27 cellular contexts compared by ENCODE assay signal in genomic region chr18:60506190-60506589, GRCh38.
"Had no signal": no experiment of that assay in that cellular context is flagged by ENCODE, and none has a peak within 500 bp of the region (broad histone marks: within the 10 kb centered on the region; RNA-seq: fewer than 3 reads in every experiment).

No MANE protein-coding gene starts in this region.

- H3K9ac ChIP-seq: neural progenitor cell had no signal

- FAIRE-seq: kidney had no signal

- H3K4me3 ChIP-seq: left ventricle myocardium inferior, lung, neural progenitor cell, ovary, sigmoid colon, smooth muscle cell, stomach, testis, thyroid gland, transverse colon, upper lobe of left lung, vagina had no signal

- H3K4me1 Mint-ChIP-seq: immature natural killer cell; naive B cell; natural killer cell; stimulated activated naive B cell treated with anti-CD40 and anti-IgM and Interleukin-4, amounts not matched to agents 10 μg/mL and 1 μg/mL and 100 μg/mL, for 72 hours had no signal

- H3K27me3 ChIP-seq: neural progenitor cell, ovary, sigmoid colon, stomach, testis, thyroid gland, transverse colon, upper lobe of left lung, vagina had no signal

- H3K27ac ChIP-seq: left ventricle myocardium inferior, neural progenitor cell, ovary, sigmoid colon, stomach, testis, thyroid gland, transverse colon, upper lobe of left lung, vagina had no signal

- H3K9me3 Mint-ChIP-seq: mesothelial cell of epicardium; naive B cell; natural killer cell; nephron progenitor cell; neural progenitor cell; stimulated activated naive B cell treated with anti-CD40 and anti-IgM and Interleukin-4, amounts not matched to agents 10 μg/mL and 1 μg/mL and 100 μg/mL, for 72 hours had no signal

- DNase-seq: hypothalamus; immature natural killer cell; kidney; left ventricle myocardium inferior; mesendoderm; naive B cell; natural killer cell; nephron progenitor cell; ovary; retina; right cardiac atrium; sigmoid colon; stimulated activated CD4-positive, alpha-beta T cell treated with anti-CD3 and anti-CD28 coated beads, Interleukin-1b, Interleukin-23, amount 100 ng/mL, for 48 hours; stimulated activated CD4-positive, alpha-beta T cell treated with anti-CD3 and anti-CD28 coated beads, Interleukin-2, amount 100 ng/mL, for 48 hours; stimulated activated naive B cell treated with anti-CD40 and anti-IgM and Interleukin-4, amounts not matched to agents 10 μg/mL and 1 μg/mL and 100 μg/mL, for 72 hours; stimulated activated naive CD8-positive, alpha-beta T cell treated with anti-CD3 and anti-CD28 coated beads, Interleukin-15, Interleukin-2, amounts not matched to agents 100 U/mL and 50 U/mL, for 24 hours; stomach; testis; thyroid gland; transverse colon; upper lobe of left lung had no signal

- H3K27ac Mint-ChIP-seq: immature natural killer cell; mesothelial cell of epicardium; naive B cell; natural killer cell; nephron progenitor cell; neural progenitor cell; progenitor cell of endocrine pancreas; stimulated activated naive B cell treated with anti-CD40 and anti-IgM and Interleukin-4, amounts not matched to agents 10 μg/mL and 1 μg/mL and 100 μg/mL, for 72 hours had no signal

- H3K4me3 Mint-ChIP-seq: immature natural killer cell; mesothelial cell of epicardium; naive B cell; natural killer cell; nephron progenitor cell; neural progenitor cell; stimulated activated naive B cell treated with anti-CD40 and anti-IgM and Interleukin-4, amounts not matched to agents 10 μg/mL and 1 μg/mL and 100 μg/mL, for 72 hours had no signal

- H3K27me3 Mint-ChIP-seq: naive B cell; progenitor cell of endocrine pancreas; stimulated activated naive B cell treated with anti-CD40 and anti-IgM and Interleukin-4, amounts not matched to agents 10 μg/mL and 1 μg/mL and 100 μg/mL, for 72 hours had no signal

- H3K36me3 Mint-ChIP-seq: immature natural killer cell; mesothelial cell of epicardium; naive B cell; natural killer cell; neural progenitor cell; stimulated activated naive B cell treated with anti-CD40 and anti-IgM and Interleukin-4, amounts not matched to agents 10 μg/mL and 1 μg/mL and 100 μg/mL, for 72 hours had no signal

- H3K9me3 ChIP-seq: left ventricle myocardium inferior, ovary, sigmoid colon, stomach, testis, thyroid gland, transverse colon, upper lobe of left lung, vagina had no signal

- H3K36me3 ChIP-seq: left ventricle myocardium inferior, neural progenitor cell, ovary, sigmoid colon, stomach, thyroid gland, transverse colon, upper lobe of left lung, vagina had no signal

- H3K4me1 ChIP-seq: left ventricle myocardium inferior, neural progenitor cell, sigmoid colon, stomach, testis, thyroid gland, transverse colon, upper lobe of left lung, vagina had no signal
